In the genomic region with DNA sequence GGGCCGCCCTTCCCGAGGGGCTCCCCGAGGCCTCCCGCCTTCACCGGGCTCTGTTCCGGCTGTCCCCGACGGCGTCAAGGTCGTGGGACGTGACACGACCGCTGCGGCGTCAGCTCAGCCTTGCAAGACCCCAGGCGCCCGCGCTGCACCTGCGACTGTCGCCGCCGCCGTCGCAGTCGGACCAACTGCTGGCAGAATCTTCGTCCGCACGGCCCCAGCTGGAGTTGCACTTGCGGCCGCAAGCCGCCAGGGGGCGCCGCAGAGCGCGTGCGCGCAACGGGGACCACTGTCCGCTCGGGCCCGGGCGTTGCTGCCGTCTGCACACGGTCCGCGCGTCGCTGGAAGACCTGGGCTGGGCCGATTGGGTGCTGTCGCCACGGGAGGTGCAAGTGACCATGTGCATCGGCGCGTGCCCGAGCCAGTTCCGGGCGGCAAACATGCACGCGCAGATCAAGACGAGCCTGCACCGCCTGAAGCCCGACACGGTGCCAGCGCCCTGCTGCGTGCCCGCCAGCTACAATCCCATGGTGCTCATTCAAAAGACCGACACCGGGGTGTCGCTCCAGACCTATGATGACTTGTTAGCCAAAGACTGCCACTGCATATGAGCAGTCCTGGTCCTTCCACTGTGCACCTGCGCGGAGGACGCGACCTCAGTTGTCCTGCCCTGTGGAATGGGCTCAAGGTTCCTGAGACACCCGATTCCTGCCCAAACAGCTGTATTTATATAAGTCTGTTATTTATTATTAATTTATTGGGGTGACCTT, we compare ENCODE assay signal across 8 cellular contexts. TPM values are rescaled to one million over a fixed set of nuclear protein-coding genes. Genes with fewer than 3 reads are reported as not detected.
A peak's percentile ranks its signal among the peaks of the same experiment; 100 is the strongest.
DNase-seq lines count a peak whose midpoint lies in the region; ATAC-seq and TF ChIP-seq lines count a peak whose summit lies in the region.

No MANE protein-coding gene starts in this region.

- H3K27ac ChIP-seq in SK-N-SH (ENCODE audit: low read depth in 2 of 2, low read length in 1 of 2) (no peak overlapping the region), psoas muscle (peak overlapping the region; percentile 50), uterus (peak overlapping the region in 1 of 2 donors; percentile 53)

- H3K79me2 ChIP-seq in SK-N-SH (ENCODE audit: insufficient read depth) = peaks cover 9% of the 10 kb centered on the region

- H3K27me3 ChIP-seq in SK-N-SH (ENCODE audit: insufficient read depth) (no peaks in the 10 kb centered on the region), psoas muscle (ENCODE audit: insufficient read depth in 3 of 3, low read length in 2 of 3) (peaks cover 0 to 6% (median 3%) of the 10 kb centered on the region in 3 donors), uterus (no peaks in the 10 kb centered on the region)

- H3K9me3 ChIP-seq in SK-N-SH = no peaks in the 10 kb centered on the region
- no peaks in the 10 kb centered on the region for H3K9me3 ChIP-seq in psoas muscle
- no peaks in the 10 kb centered on the region for H3K9me3 ChIP-seq in uterus

- no peaks in the 10 kb centered on the region for H3K36me3 Mint-ChIP-seq in activated naive CD4-positive, alpha-beta T cell treated with anti-CD3 and anti-CD28 coated beads, Interleukin-2, amount 50 U/mL, for 72 hours

- no peak overlapping the region for H2AFZ ChIP-seq in SK-N-SH (ENCODE audit: low read depth)

- TF ChIP-seq RAD21 in SK-N-SH (IDR thresholded peaks at IDR 0.05; ENCODE audit: low read length) = peak; percentile 59

- no peak for TF ChIP-seq POLR2A in uterus (IDR thresholded peaks at IDR 0.05)

- intact Hi-C loops in left ventricle myocardium superior (cut with micrococcal nuclease) (no loop called here), psoas muscle (cut with DNase I) (loop anchor here (2.0 kb wide), 1 partner anchor 22 kb away; no protein-coding TSS in a partner anchor), uterus (cut with DNase I; ENCODE audit: low total_unique reads) (no loop called here)

- H3K9me2 ChIP-seq in SK-N-SH = no peaks in the 10 kb centered on the region

- H3K9ac ChIP-seq in SK-N-SH = no peak overlapping the region

- H3F3A ChIP-seq in SK-N-SH (replicated peaks; ENCODE audit: insufficient read depth) = peaks cover 18% of the 10 kb centered on the region

- POLR2A ChIA-PET in SK-N-SH (lab: Yijun Ruan, JAX) = interaction anchor here (0.6 to 1.2 kb wide), 6 partner anchors 31 to 176 kb away, joined by 3 to 4 read pairs (median 3); a partner anchor contains a TSS

- peak; percentile 83 for DNase-seq in DMS53 (lab: John Stamatoyannopoulos, UW)
- no peak for DNase-seq in LNCaP clone FGC (ENCODE audit: low read depth)
- DNase-seq in SK-N-SH = peak; percentile 98
- DNase-seq in activated naive CD4-positive, alpha-beta T cell treated with anti-CD3 and anti-CD28 coated beads, Interleukin-2, amount 50 U/mL, for 72 hours (ENCODE audit: low spot score in 2 of 2) = peak; percentile 79 to 90
- DNase-seq in left ventricle myocardium superior = peak; percentile 91
- DNase-seq in psoas muscle = peak; percentile 84 to 92
- peak; percentile 70 to 84 for DNase-seq in uterus

- peak overlapping the region; percentile 94 for H3K4me3 ChIP-seq in LNCaP clone FGC (ENCODE audit: low read depth, low read length)
- H3K4me3 ChIP-seq in SK-N-SH (ENCODE audit: low read depth in 2 of 2, low read length in 1 of 2) = peak overlapping the region; percentile 51 to 60; a peak in 3 of 4 replicates
- peak overlapping the region; percentile 59 for H3K4me3 ChIP-seq in psoas muscle
- H3K4me3 ChIP-seq in uterus = peak overlapping the region; percentile 12 to 24

- H3K4me1 ChIP-seq in SK-N-SH (ENCODE audit: control insufficient read depth in 1 of 2, insufficient read depth in 2 of 2, low read depth in 1 of 2, low read length in 1 of 2) (peaks cover 0 to 9% of the 10 kb centered on the region in 2 experiments; a peak in 1 of 4 replicates), psoas muscle (peaks cover 8% of the 10 kb centered on the region), uterus (peaks cover 0 to 9% of the 10 kb centered on the region in 2 donors)

- TF ChIP-seq EP300 in SK-N-SH (IDR thresholded peaks at IDR 0.05; ENCODE audit: borderline replicate concordance in 1 of 2, low read depth in 1 of 2, low read length in 1 of 2) = no peak

- peak; percentile 96 for TF ChIP-seq CTCF in LNCaP clone FGC (IDR thresholded peaks at IDR 0.05; ENCODE audit: control insufficient read depth, extremely low read depth, insufficient read depth)
- TF ChIP-seq CTCF in SK-N-SH (IDR thresholded peaks at IDR 0.05) = peak; percentile 85
- peak; percentile 100 for TF ChIP-seq CTCF in psoas muscle (IDR thresholded peaks at IDR 0.05)
- TF ChIP-seq CTCF in uterus (IDR thresholded peaks at IDR 0.05) = peak; percentile 98 to 100 (median 99)

- no peaks in the 10 kb centered on the region; the same call in 1 of the 2 replicates for H4K20me1 ChIP-seq in SK-N-SH (ENCODE audit: insufficient read depth)

- peaks cover 3 to 6% of the 10 kb centered on the region in 2 experiments for H3K36me3 ChIP-seq in SK-N-SH (replicated peaks in 1 of 2; ENCODE audit: control insufficient read depth in 1 of 2, insufficient read depth in 2 of 2, low read length in 1 of 2)
- no peaks in the 10 kb centered on the region for H3K36me3 ChIP-seq in psoas muscle (ENCODE audit: insufficient read depth in 1 of 2, low read depth in 1 of 2)
- no peaks in the 10 kb centered on the region for H3K36me3 ChIP-seq in uterus

- ATAC-seq in GM21526 (IDR thresholded peaks at IDR 0.05; ENCODE audit: low FRiP score, unreplicated experiment) (peak; percentile 58), left ventricle myocardium superior (peak; percentile 88), psoas muscle (peak; percentile 91 to 94 (median 92))
- ATAC-seq in activated naive CD4-positive, alpha-beta T cell treated with anti-CD3 and anti-CD28 coated beads, Interleukin-2, amount 50 U/mL, for 72 hours = peak; percentile 89 to 91

- WGBS in SK-N-SH (ENCODE audit: low lambda C conversion rate) = 80% methylated on average over 8 of the region's 74 CpGs
- 5 to 7% (median 5%) methylated on average over 63 to 74 of the region's 74 CpGs for whole genome bisulfite sequencing in psoas muscle, 3 donors

- no peak overlapping the region for H3K27ac Mint-ChIP-seq in activated naive CD4-positive, alpha-beta T cell treated with anti-CD3 and anti-CD28 coated beads, Interleukin-2, amount 50 U/mL, for 72 hours

- CTCF ChIA-PET in SK-N-SH (lab: Yijun Ruan, JAX) = interaction anchor here (0.6 to 8.6 kb wide), 37 partner anchors 8 to 259 kb away, joined by 3 to 160 read pairs (median 7); a partner anchor contains a TSS

- H3K9me3 Mint-ChIP-seq in activated naive CD4-positive, alpha-beta T cell treated with anti-CD3 and anti-CD28 coated beads, Interleukin-2, amount 50 U/mL, for 72 hours = no peaks in the 10 kb centered on the region

- H3K4me2 ChIP-seq in SK-N-SH = peak overlapping the region; percentile 82; the same call in 1 of the 2 replicates

TF ChIP-seq in SK-N-SH, 30 proteins besides CTCF, POLR2A, EP300 and RAD21 (continues in another document):
- TF ChIP-seq, protein P1, sequence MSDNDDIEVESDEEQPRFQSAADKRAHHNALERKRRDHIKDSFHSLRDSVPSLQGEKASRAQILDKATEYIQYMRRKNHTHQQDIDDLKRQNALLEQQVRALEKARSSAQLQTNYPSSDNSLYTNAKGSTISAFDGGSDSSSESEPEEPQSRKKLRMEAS (IDR thresholded peaks at IDR 0.05; ENCODE audit: low read depth) = peak; percentile 68; the same call in 1 of the 2 replicates

RNA-seq across cellular contexts. Expression of a gene that starts 2.6 kb away (rescaled TPM):
- polyA plus RNA-seq in SK-N-SH (2012; rRNA removed) = 74.1 and 129 TPM in 2 replicates
- polyA plus RNA-seq in SK-N-SH (2012; cell fraction: cytosol; rRNA removed) = 48.5 and 76.8 TPM in 2 replicates
- polyA plus RNA-seq in SK-N-SH (2012; cell fraction: nucleus; rRNA removed) = 193 and 251 TPM in 2 replicates
- total RNA-seq in activated naive CD4-positive, alpha-beta T cell treated with anti-CD3 and anti-CD28 coated beads, Interleukin-2, amount 50 U/mL, for 72 hours = 1 to 10 TPM in 1 of 2 donors, under 1 TPM in 1; 0.29 to 1.4 TPM
- total RNA-seq in left ventricle myocardium superior = 0.27 TPM
- total RNA-seq in psoas muscle = 1 to 10 TPM in 2 of 4 donors, under 1 TPM in 2; 0.50 to 8.5 (median 2.2) TPM
- polyA plus RNA-seq in psoas muscle = 10 to 100 TPM in 1 of 3 donors, under 1 TPM in 2; 0.27 to 37.1 (median 0.35) TPM
- 10 to 100 TPM in 1 of 4 donors, 1 to 10 TPM in 1, under 1 TPM in 2; 0.41 to 13.1 (median 1.6) TPM for total RNA-seq in uterus

RNA-seq across cellular contexts. Expression of a gene that starts 8.9 kb away (rescaled TPM):
- polyA plus RNA-seq in SK-N-SH (2012; rRNA removed) (not detected in 2 replicates), psoas muscle (1 to 10 TPM in 2 of 3 donors, under 1 TPM in 1; 0.65 to 5.2 (median 1.3) TPM)
- not detected in 2 replicates for polyA plus RNA-seq in SK-N-SH (2012; cell fraction: cytosol; rRNA removed)
- polyA plus RNA-seq in SK-N-SH (2012; cell fraction: nucleus; rRNA removed) = not detected in 2 replicates
- not detected for total RNA-seq in activated naive CD4-positive, alpha-beta T cell treated with anti-CD3 and anti-CD28 coated beads, Interleukin-2, amount 50 U/mL, for 72 hours
- total RNA-seq in left ventricle myocardium superior (2.9 TPM), psoas muscle (1 to 10 TPM; 2.0 to 4.1 (median 2.4) TPM), uterus (1 to 10 TPM in 2 of 4 donors, under 1 TPM in 1, not detected in 1; 0.51 to 2.3 (median 1.9) TPM)

RNA-seq across cellular contexts. Expression of a gene that starts 30.7 kb away (rescaled TPM):
- polyA plus RNA-seq in SK-N-SH (2012; rRNA removed) = 22.5 and 24.9 TPM in 2 replicates
- polyA plus RNA-seq in SK-N-SH (2012; cell fraction: cytosol; rRNA removed) = 12.4 and 23.4 TPM in 2 replicates
- 89.0 and 178 TPM in 2 replicates for polyA plus RNA-seq in SK-N-SH (2012; cell fraction: nucleus; rRNA removed)
- 100 to 1,000 TPM in 1 of 2 donors, 10 to 100 TPM in 1; 31.7 to 102 TPM for total RNA-seq in activated naive CD4-positive, alpha-beta T cell treated with anti-CD3 and anti-CD28 coated beads, Interleukin-2, amount 50 U/mL, for 72 hours
- total RNA-seq in left ventricle myocardium superior = 36.4 TPM
- 10 to 100 TPM; 29.1 to 46.1 (median 29.6) TPM for total RNA-seq in psoas muscle
- polyA plus RNA-seq in psoas muscle = 10 to 100 TPM; 25.8 to 37.8 (median 28.6) TPM
- 100 to 1,000 TPM in 1 of 4 donors, 10 to 100 TPM in 3; 23.6 to 105 (median 54.8) TPM for total RNA-seq in uterus

RNA-seq across cellular contexts. Expression of a gene that starts 48.1 kb away (rescaled TPM):
- 13.8 and 13.9 TPM in 2 replicates for polyA plus RNA-seq in SK-N-SH (2012; rRNA removed)
- 6.6 and 6.9 TPM in 2 replicates for polyA plus RNA-seq in SK-N-SH (2012; cell fraction: cytosol; rRNA removed)
- polyA plus RNA-seq in SK-N-SH (2012; cell fraction: nucleus; rRNA removed) = 29.5 and 30.2 TPM in 2 replicates
- total RNA-seq in activated naive CD4-positive, alpha-beta T cell treated with anti-CD3 and anti-CD28 coated beads, Interleukin-2, amount 50 U/mL, for 72 hours = 10 to 100 TPM; 38.3 to 47.2 TPM
- total RNA-seq in left ventricle myocardium superior = 41.2 TPM
- total RNA-seq in psoas muscle = 10 to 100 TPM; 18.3 to 47.8 (median 31.7) TPM
- 10 to 100 TPM in 1 of 3 donors, 1 to 10 TPM in 2; 8.0 to 13.8 (median 9.1) TPM for polyA plus RNA-seq in psoas muscle
- total RNA-seq in uterus = 10 to 100 TPM; 21.2 to 67.9 (median 38.1) TPM

RNA-seq across cellular contexts. Expression of a gene that starts 49.4 kb away (rescaled TPM):
- polyA plus RNA-seq in SK-N-SH (2012; rRNA removed) (48.0 and 49.4 TPM in 2 replicates), psoas muscle (1 to 10 TPM; 6.3 to 8.6 (median 8.0) TPM)
- 10.9 and 17.3 TPM in 2 replicates for polyA plus RNA-seq in SK-N-SH (2012; cell fraction: cytosol; rRNA removed)
- polyA plus RNA-seq in SK-N-SH (2012; cell fraction: nucleus; rRNA removed) = 216 and 280 TPM in 2 replicates
- 10 to 100 TPM; 19.7 to 30.8 TPM for total RNA-seq in activated naive CD4-positive, alpha-beta T cell treated with anti-CD3 and anti-CD28 coated beads, Interleukin-2, amount 50 U/mL, for 72 hours
- total RNA-seq in left ventricle myocardium superior (24.4 TPM), psoas muscle (10 to 100 TPM in 3 of 4 donors, 1 to 10 TPM in 1; 9.8 to 17.0 (median 10.9) TPM), uterus (100 to 1,000 TPM in 2 of 4 donors, 10 to 100 TPM in 2; 56.8 to 152 (median 106) TPM)

Comparison
In these comparisons a context has a peak if more than half of its experiments do, and no peak if none do; other contexts are left out.
1. H3K4me3 ChIP-seq: peak in every context shown above with its lines; median percentile 94 in LNCaP clone FGC; 59 in psoas muscle; 56 in SK-N-SH; 18 in uterus.
2. intact Hi-C loops: an anchor here in psoas muscle (2.0 kb wide); none called in left ventricle myocardium superior and uterus.